1 cellular context compared by ENCODE assay signal in the genomic region with DNA sequence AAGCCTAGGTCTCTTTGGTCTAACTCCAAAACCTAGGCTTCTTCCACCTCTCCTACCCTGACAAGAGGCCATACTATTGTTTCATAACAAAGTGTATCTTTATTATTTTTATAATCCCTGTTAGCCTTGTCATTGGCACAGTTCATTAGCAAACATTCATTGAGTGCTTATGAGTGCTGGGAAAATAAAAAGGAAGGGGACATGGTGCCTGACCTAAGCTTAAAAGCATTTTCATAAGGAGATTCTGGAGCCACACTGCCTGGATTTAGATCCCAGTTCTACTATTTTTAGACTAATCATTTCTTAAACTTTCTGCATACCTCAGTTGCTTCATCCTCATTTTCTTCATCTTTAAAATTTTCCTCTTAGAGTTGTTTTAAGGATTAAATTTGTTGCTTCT.
TF ChIP-seq lines count a peak whose summit lies in the region.

No MANE protein-coding gene starts in this region.

TF ChIP-seq in GM12878, 131 proteins besides CTCF, POLR2A, EP300 and RAD21 (continued from another document):
- TF ChIP-seq, protein P1, sequence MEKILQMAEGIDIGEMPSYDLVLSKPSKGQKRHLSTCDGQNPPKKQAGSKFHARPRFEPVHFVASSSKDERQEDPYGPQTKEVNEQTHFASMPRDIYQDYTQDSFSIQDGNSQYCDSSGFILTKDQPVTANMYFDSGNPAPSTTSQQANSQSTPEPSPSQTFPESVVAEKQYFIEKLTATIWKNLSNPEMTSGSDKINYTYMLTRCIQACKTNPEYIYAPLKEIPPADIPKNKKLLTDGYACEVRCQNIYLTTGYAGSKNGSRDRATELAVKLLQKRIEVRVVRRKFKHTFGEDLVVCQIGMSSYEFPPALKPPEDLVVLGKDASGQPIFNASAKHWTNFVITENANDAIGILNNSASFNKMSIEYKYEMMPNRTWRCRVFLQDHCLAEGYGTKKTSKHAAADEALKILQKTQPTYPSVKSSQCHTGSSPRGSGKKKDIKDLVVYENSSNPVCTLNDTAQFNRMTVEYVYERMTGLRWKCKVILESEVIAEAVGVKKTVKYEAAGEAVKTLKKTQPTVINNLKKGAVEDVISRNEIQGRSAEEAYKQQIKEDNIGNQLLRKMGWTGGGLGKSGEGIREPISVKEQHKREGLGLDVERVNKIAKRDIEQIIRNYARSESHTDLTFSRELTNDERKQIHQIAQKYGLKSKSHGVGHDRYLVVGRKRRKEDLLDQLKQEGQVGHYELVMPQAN (conservative IDR thresholded peaks at IDR 0.05): no peak
- TF ChIP-seq, protein P2, sequence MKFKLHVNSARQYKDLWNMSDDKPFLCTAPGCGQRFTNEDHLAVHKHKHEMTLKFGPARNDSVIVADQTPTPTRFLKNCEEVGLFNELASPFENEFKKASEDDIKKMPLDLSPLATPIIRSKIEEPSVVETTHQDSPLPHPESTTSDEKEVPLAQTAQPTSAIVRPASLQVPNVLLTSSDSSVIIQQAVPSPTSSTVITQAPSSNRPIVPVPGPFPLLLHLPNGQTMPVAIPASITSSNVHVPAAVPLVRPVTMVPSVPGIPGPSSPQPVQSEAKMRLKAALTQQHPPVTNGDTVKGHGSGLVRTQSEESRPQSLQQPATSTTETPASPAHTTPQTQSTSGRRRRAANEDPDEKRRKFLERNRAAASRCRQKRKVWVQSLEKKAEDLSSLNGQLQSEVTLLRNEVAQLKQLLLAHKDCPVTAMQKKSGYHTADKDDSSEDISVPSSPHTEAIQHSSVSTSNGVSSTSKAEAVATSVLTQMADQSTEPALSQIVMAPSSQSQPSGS (IDR thresholded peaks at IDR 0.05; ENCODE audit: low read length): no peak
TF ChIP-seq in GM12878: peak in this region for 1.
